In the genomic region with DNA sequence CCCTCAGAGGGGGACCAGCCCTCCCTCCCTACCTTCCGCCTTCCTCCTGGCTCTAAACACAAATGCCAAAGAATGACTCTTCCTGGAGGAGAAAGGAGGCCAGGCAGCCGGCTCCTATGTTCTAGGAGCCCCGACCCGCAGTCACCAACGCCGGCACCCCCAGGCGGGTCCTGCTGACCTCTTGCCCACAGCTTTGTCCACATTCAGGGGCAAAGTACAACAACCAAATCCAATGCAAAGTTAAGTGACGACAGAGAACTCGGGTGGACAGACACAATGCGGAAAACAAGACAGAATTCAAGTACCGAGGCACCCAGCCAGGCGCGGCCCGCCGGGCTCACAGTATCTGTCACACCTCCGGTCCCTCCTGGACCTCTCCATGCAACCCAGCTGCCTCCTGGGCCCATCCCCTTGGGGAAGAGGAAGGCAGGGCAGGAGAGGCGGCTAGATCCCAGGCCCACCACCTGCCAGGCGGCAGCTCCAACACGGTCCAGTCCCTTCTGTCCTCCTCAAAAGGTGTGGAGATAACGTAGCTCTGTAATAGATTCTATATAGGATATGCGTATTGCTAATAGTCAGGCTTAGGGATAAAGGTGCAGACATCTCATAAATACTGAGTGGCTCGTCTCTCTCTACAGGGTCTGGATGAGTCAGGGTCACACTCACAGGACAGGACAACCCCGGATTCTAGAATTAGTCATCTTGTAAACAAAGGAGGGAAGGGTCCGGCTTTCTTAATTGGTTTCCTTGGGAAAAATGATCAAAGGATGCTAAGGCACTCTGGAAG, we compare ENCODE assay signal across 12 cellular contexts. TPM values are rescaled to one million over a fixed set of nuclear protein-coding genes. Genes with fewer than 3 reads are reported as not detected.
A peak's percentile ranks its signal among the peaks of the same experiment; 100 is the strongest.
DNase-seq lines count a peak whose midpoint lies in the region; ATAC-seq and TF ChIP-seq lines count a peak whose summit lies in the region.
"Had no signal": no experiment of that assay in that cellular context is flagged by ENCODE, and none has a peak within 500 bp of the region (broad histone marks: within the 10 kb centered on the region; RNA-seq: fewer than 3 reads in every experiment).

No MANE protein-coding gene starts in this region.

- POLR2A ChIA-PET in T-cell (lab: Charles Lee) = no interaction called here

- no peaks in the 10 kb centered on the region for H3K27me3 ChIP-seq in left lung
- H3K27me3 ChIP-seq: SJSA1 had no signal

- peaks cover 7% of the 10 kb centered on the region for H3K36me3 Mint-ChIP-seq in T-cell

- no peak overlapping the region for H3K27ac Mint-ChIP-seq in T-cell

- DNase-seq in HS-5 (ENCODE audit: low read depth) (peak; percentile 9), astrocyte of the spinal cord (ENCODE audit: low read depth, low spot score) (peak; percentile 61), left lung (no peak), substantia nigra (lab: John Stamatoyannopoulos, UW) (no peak), epidermal melanocyte (ENCODE audit: insufficient read length, low spot score) (no peak), T-cell (no peak), H4 (ENCODE audit: low spot score) (no peak)
- DNase-seq: stimulated activated CD4-positive, alpha-beta T cell treated with anti-CD3 and anti-CD28 coated beads, Interleukin-12 subunit alpha, Interleukin-12 subunit beta, amount 100 ng/mL, for 4 hours; stimulated activated naive CD8-positive, alpha-beta T cell treated with anti-CD3 and anti-CD28 coated beads, Interleukin-15, amount 100 ng/mL, for 72 hours had no signal

- in situ Hi-C loops in astrocyte of the spinal cord (cut with HindIII; ENCODE audit: low sequenced_read_pairs) = no loop called here

- H3K4me3 ChIP-seq in astrocyte of the spinal cord (ENCODE audit: low read depth, low read length) (no peak overlapping the region), left lung (no peak overlapping the region)
- H3K4me3 ChIP-seq: SJSA1 had no signal

- no peaks in the 10 kb centered on the region for H3K4me1 Mint-ChIP-seq in T-cell
- H3K4me1 Mint-ChIP-seq: stimulated activated naive CD8-positive, alpha-beta T cell treated with anti-CD3 and anti-CD28 coated beads, Interleukin-15, amount 100 ng/mL, for 72 hours had no signal

- H3K4me3 Mint-ChIP-seq in T-cell = no peak overlapping the region
- H3K4me3 Mint-ChIP-seq: central memory CD8-positive, alpha-beta T cell; stimulated activated naive CD8-positive, alpha-beta T cell treated with anti-CD3 and anti-CD28 coated beads, Interleukin-15, amount 100 ng/mL, for 72 hours had no signal

- no peak for TF ChIP-seq CTCF in astrocyte of the spinal cord (IDR thresholded peaks at IDR 0.05; ENCODE audit: low read depth, low read length)
- TF ChIP-seq CTCF in left lung (IDR thresholded peaks at IDR 0.05) = no peak

- H3K27ac ChIP-seq in left lung (peak overlapping the region; percentile 63 to 80), substantia nigra (ENCODE audit: low read depth, low read length, poor library complexity, severe bottlenecking) (peak overlapping the region; percentile 23)
- H3K27ac ChIP-seq: SJSA1 had no signal

- CTCF ChIA-PET in T-cell (lab: Charles Lee) = no interaction called here

- intact Hi-C loops in left lung (cut with DNase I) = no loop called here

- H3K4me1 ChIP-seq in left lung = peaks cover 8 to 50% of the 10 kb centered on the region in 2 donors

- no peaks in the 10 kb centered on the region for H3K9me3 Mint-ChIP-seq in T-cell
- H3K9me3 Mint-ChIP-seq: central memory CD8-positive, alpha-beta T cell; stimulated activated naive CD8-positive, alpha-beta T cell treated with anti-CD3 and anti-CD28 coated beads, Interleukin-15, amount 100 ng/mL, for 72 hours had no signal

- H3K36me3 ChIP-seq in left lung = peaks cover 0 to 46% of the 10 kb centered on the region in 2 donors

- no peaks in the 10 kb centered on the region for H3K9me3 ChIP-seq in left lung
- H3K9me3 ChIP-seq: SJSA1 had no signal

- no peaks in the 10 kb centered on the region for H3K27me3 Mint-ChIP-seq in T-cell
- H3K27me3 Mint-ChIP-seq: central memory CD8-positive, alpha-beta T cell; stimulated activated naive CD8-positive, alpha-beta T cell treated with anti-CD3 and anti-CD28 coated beads, Interleukin-15, amount 100 ng/mL, for 72 hours had no signal

- ATAC-seq in left lung = no peak
- no peak for ATAC-seq in GM18511 (IDR thresholded peaks at IDR 0.05; ENCODE audit: unreplicated experiment)
- ATAC-seq in T-cell (replicated peaks in 1 of 4) = no peak
- ATAC-seq: stimulated activated naive CD8-positive, alpha-beta T cell treated with anti-CD3 and anti-CD28 coated beads, Interleukin-15, amount 100 ng/mL, for 72 hours had no signal

RNA-seq across cellular contexts. Expression of a gene that starts 46.9 kb away (rescaled TPM):
- total RNA-seq in left lung (10 to 100 TPM; 28.5 to 40.2 TPM), T-cell (10 to 100 TPM; 25.9 to 37.3 (median 33.6) TPM)
- 35.2 and 41.3 TPM in 2 replicates for total RNA-seq in H4 (2014; rRNA removed; shearing (Covaris generic))

Comparison
In these comparisons a context has a peak if more than half of its experiments do, and no peak if none do; other contexts are left out.
1. DNase-seq: peak in HS-5 (single experiment) and astrocyte of the spinal cord (single experiment); none in left lung (0 of 2), substantia nigra (0 of 49), epidermal melanocyte (single experiment), T-cell (0 of 34) and H4 (single experiment).